In genomic region chr15:89787946-89788345, GRCh38 we compare ENCODE assay signal across 3 cellular contexts.
TF ChIP-seq lines count a peak whose summit lies in the region.

No MANE protein-coding gene starts in this region.

TF ChIP-seq in SK-N-SH treated with all-trans-retinoic acid at 6 μM for 48 hours, 23 proteins besides CTCF, POLR2A, EP300 and RAD21:
- TF ChIP-seq ZNF8 (CRISPR knock-in tag; IDR thresholded peaks at IDR 0.05) (peak; percentile 76), CREB5 (CRISPR knock-in tag; IDR thresholded peaks at IDR 0.05; ENCODE audit: low read depth) (no peak), PPARA (CRISPR knock-in tag; IDR thresholded peaks at IDR 0.05; ENCODE audit: borderline replicate concordance) (no peak)
TF ChIP-seq in SK-N-SH treated with all-trans-retinoic acid at 6 μM for 48 hours: peak in this region for 1.

TF ChIP-seq in SK-N-SH, 30 proteins besides CTCF, POLR2A, EP300 and RAD21:
- TF ChIP-seq MAX (IDR thresholded peaks at IDR 0.05; ENCODE audit: low read depth) (no peak), REST (IDR thresholded peaks at IDR 0.05; ENCODE audit: low read depth, low read length) (no peak), TAF1 (IDR thresholded peaks at IDR 0.05; ENCODE audit: borderline replicate concordance, low read depth, low read length) (no peak), GABPA (IDR thresholded peaks at IDR 0.05; ENCODE audit: low read depth) (no peak), RXRA (IDR thresholded peaks at IDR 0.05; ENCODE audit: borderline replicate concordance, low read depth) (no peak), EZH2phosphoT487 (IDR thresholded peaks at IDR 0.05; ENCODE audit: borderline replicate concordance, low read depth) (no peak), FOSL2 (IDR thresholded peaks at IDR 0.05; ENCODE audit: borderline replicate concordance, low read depth) (no peak), NFIC (IDR thresholded peaks at IDR 0.05; ENCODE audit: borderline replicate concordance) (no peak), ELF1 (IDR thresholded peaks at IDR 0.05) (no peak), FOXM1 (IDR thresholded peaks at IDR 0.05; ENCODE audit: low read depth) (no peak), SIN3A (IDR thresholded peaks at IDR 0.05; ENCODE audit: borderline replicate concordance, low read depth, low read length) (no peak)
- TF ChIP-seq, protein P1, sequence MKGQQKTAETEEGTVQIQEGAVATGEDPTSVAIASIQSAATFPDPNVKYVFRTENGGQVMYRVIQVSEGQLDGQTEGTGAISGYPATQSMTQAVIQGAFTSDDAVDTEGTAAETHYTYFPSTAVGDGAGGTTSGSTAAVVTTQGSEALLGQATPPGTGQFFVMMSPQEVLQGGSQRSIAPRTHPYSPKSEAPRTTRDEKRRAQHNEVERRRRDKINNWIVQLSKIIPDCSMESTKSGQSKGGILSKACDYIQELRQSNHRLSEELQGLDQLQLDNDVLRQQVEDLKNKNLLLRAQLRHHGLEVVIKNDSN (IDR thresholded peaks at IDR 0.05; ENCODE audit: borderline replicate concordance, low read depth) = no peak
- TF ChIP-seq, protein P2, sequence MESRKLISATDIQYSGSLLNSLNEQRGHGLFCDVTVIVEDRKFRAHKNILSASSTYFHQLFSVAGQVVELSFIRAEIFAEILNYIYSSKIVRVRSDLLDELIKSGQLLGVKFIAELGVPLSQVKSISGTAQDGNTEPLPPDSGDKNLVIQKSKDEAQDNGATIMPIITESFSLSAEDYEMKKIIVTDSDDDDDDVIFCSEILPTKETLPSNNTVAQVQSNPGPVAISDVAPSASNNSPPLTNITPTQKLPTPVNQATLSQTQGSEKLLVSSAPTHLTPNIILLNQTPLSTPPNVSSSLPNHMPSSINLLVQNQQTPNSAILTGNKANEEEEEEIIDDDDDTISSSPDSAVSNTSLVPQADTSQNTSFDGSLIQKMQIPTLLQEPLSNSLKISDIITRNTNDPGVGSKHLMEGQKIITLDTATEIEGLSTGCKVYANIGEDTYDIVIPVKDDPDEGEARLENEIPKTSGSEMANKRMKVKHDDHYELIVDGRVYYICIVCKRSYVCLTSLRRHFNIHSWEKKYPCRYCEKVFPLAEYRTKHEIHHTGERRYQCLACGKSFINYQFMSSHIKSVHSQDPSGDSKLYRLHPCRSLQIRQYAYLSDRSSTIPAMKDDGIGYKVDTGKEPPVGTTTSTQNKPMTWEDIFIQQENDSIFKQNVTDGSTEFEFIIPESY (IDR thresholded peaks at IDR 0.05; ENCODE audit: borderline replicate concordance, low read depth) = no peak

TF ChIP-seq in HepG2, 621 proteins besides CTCF, POLR2A, EP300 and RAD21:
- TF ChIP-seq ZNF792 (CRISPR knock-in tag; IDR thresholded peaks at IDR 0.05) = no peak
- TF ChIP-seq RBFOX2 (IDR thresholded peaks at IDR 0.05; ENCODE audit: low read depth, low read length) = 0 out of 2 replicates have a peak, but pooled peaks have one; percentile 25
